In the genomic region with DNA sequence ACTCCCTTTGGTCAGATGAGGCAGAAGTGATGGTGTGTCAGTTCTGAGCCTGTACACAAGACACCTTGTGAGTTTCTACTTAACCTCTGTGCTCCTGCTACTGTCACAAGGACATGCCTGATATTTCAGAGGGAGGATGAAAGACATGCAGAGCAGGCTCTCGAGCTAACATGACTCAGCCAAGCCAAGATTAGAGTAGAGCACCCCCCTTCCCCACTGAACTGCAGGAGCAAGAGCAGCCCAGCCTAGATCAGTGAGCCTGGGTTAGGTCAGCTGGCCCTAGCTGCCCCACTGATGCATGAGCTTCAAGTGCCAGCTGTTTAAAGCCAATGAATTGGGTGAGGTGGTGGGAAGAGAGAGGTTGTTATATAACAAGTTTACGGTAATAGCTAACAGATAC, we compare ENCODE assay signal across 26 cellular contexts.
"Had no signal": no experiment of that assay in that cellular context is flagged by ENCODE, and none has a peak within 500 bp of the region (broad histone marks: within the 10 kb centered on the region; RNA-seq: fewer than 3 reads in every experiment).

No MANE protein-coding gene starts in this region.

- H3K9me3 ChIP-seq: MG63, Peyer's patch, SK-N-SH had no signal

- H3K4me1 ChIP-seq: Peyer's patch had no signal

- H3K27ac ChIP-seq: Peyer's patch, RWPE1, SJCRH30, VCaP had no signal

- H3K27me3 ChIP-seq: MG63, Peyer's patch, SJCRH30 had no signal

- H3K36me3 ChIP-seq: MG63, Peyer's patch had no signal

- H3K9ac ChIP-seq: SK-N-SH had no signal

- ATAC-seq: activated CD4-positive, alpha-beta T cell treated with anti-CD3 and anti-CD28 coated beads for 36 hours; activated CD8-positive, alpha-beta T cell treated with anti-CD3 and anti-CD28 coated beads, Interleukin-2, amount 10 ng/mL, durations not matched to agents 7 days and 5 days; activated naive CD8-positive, alpha-beta T cell treated with anti-CD3 and anti-CD28 coated beads, Interleukin-2, amount 50 U/mL, for 24 hours had no signal

- DNase-seq: activated CD4-positive, alpha-beta T cell treated with anti-CD3 and anti-CD28 coated beads for 36 hours; activated CD8-positive, alpha-beta memory T cell treated with anti-CD3 and anti-CD28 coated beads, Interleukin-2, amount 50 U/mL, for 48 hours; activated CD8-positive, alpha-beta T cell treated with anti-CD3 and anti-CD28 coated beads, Interleukin-2, amount 10 ng/mL, durations not matched to agents 7 days and 5 days; activated naive CD8-positive, alpha-beta T cell treated with anti-CD3 and anti-CD28 coated beads, Interleukin-2, amount 50 U/mL, for 24 hours; activated T-cell treated with anti-CD3 and anti-CD28 coated beads, Interleukin-2, amount 50 U/mL, for 1 hour; amniotic stem cell; cerebellar nuclear complex; MG63; MV-4-11; NCI-H1092 treated with DMSO at 0.1 percent for 48 hours; NCI-H1417 treated with DMSO at 0.1 percent for 48 hours; NCI-H1694; NCI-H2029; NCI-H2107; NCI-H2171 treated with DMSO at 0.1 percent for 48 hours; NCI-H226; NCI-H510A; NCI-H526 treated with DMSO at 0.1 percent for 48 hours; NCI-H82; Peyer's patch; Right ventricle myocardium superior; SK-N-SH; T-helper 1 cell had no signal

- H3K4me3 ChIP-seq: MG63, Peyer's patch, SJCRH30 had no signal

- H3K4me2 ChIP-seq: SK-N-SH had no signal
